In the genomic region with DNA sequence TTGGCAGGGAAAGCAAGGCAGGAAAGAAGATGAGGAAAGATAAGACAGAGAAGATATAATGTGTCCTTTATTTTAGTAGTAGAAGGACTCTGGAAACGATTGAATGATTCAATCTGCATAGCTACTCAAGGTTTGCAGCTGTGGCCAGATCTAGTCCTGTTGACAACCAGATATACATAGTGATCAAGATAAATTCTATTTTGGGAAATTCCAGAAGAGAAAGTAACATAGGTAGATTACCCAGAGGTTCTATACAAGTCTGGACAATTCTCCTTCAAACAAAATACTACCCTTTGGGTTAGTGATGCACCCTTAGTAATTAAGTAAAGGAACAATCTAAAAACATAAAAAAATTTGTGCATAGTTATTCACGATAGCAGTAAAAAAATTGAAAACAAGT, we compare ENCODE assay signal across 29 cellular contexts. TPM values are rescaled to one million over a fixed set of nuclear protein-coding genes. Genes with fewer than 3 reads are reported as not detected.
A peak's percentile ranks its signal among the peaks of the same experiment; 100 is the strongest.
DNase-seq lines count a peak whose midpoint lies in the region; ATAC-seq, FAIRE-seq and TF ChIP-seq lines count a peak whose summit lies in the region.
"Had no signal": no experiment of that assay in that cellular context is flagged by ENCODE, and none has a peak within 500 bp of the region (broad histone marks: within the 10 kb centered on the region; RNA-seq: fewer than 3 reads in every experiment).

No MANE protein-coding gene starts in this region.

- in situ Hi-C loops in mammary epithelial cell (cut with MboI; ENCODE audit: low sequenced_read_pairs in 2 of 2): no loop called here

- BruUV-seq in MCF 10A (replicated peaks; lab: Mats Ljungman, UMichigan) (no TSS peak), mammary epithelial cell (replicated peaks; lab: Mats Ljungman, UMichigan) (no TSS peak), Caco-2 (replicated peaks; lab: Mats Ljungman, UMichigan) (no TSS peak)

- WGBS in mammary epithelial cell (ENCODE audit: low coverage, missing lambda C conversion rate): 13% methylated on average over 2 of the region's 2 CpGs

- peaks cover 2% of the 10 kb centered on the region for H3K9me1 ChIP-seq in keratinocyte (ENCODE audit: control insufficient read depth, extremely low read depth, insufficient read depth, low read length)

- H2AFZ ChIP-seq in mammary epithelial cell (ENCODE audit: low read depth, low read length) (peak overlapping the region; percentile 10), keratinocyte (ENCODE audit: control insufficient read depth, low read length) (no peak overlapping the region)
- H2AFZ ChIP-seq: GM23248 had no signal

- peaks cover 9% of the 10 kb centered on the region for H3K9me3 Mint-ChIP-seq in MCF 10A (ENCODE audit: unreplicated experiment)
- no peaks in the 10 kb centered on the region for H3K9me3 Mint-ChIP-seq in Caco-2 (ENCODE audit: unreplicated experiment)
- H3K9me3 Mint-ChIP-seq: CD4-positive, alpha-beta T cell; CD8-positive, alpha-beta memory T cell had no signal

- no peak for ATAC-seq in GM21381 (IDR thresholded peaks at IDR 0.05; ENCODE audit: unreplicated experiment)

- dilution Hi-C loops in mammary epithelial cell (cut with HindIII; ENCODE audit: low sequenced_read_pairs): no loop called here
- dilution Hi-C loops in keratinocyte (cut with MboI; ENCODE audit: extremely low pct_ligation_motif_present, low sequenced_read_pairs): no loop called here

- peak overlapping the region; percentile 19 for H3K4me2 ChIP-seq in mammary epithelial cell (ENCODE audit: insufficient read depth, low read depth, low read length)
- H3K4me2 ChIP-seq in keratinocyte (ENCODE audit: control insufficient read depth, extremely low read depth, insufficient read depth, low read depth, low read length): peak overlapping the region; percentile 76
- H3K4me2 ChIP-seq: A549; BLaER1 treated with 17β-estradiol and CSF1 and Interleukin-3, amounts not matched to agents 10 nM and 100 nM had no signal

- H3K27ac ChIP-seq in breast epithelium (no peak overlapping the region), mammary epithelial cell (ENCODE audit: insufficient read depth, low read depth, low read length) (peak overlapping the region; percentile 80), epithelial cell of prostate (peak overlapping the region; percentile 56), keratinocyte (ENCODE audit: control insufficient read depth, insufficient read depth, low read length) (peak overlapping the region; percentile 96)
- H3K27ac ChIP-seq: A549; BLaER1 treated with 17β-estradiol and CSF1 and Interleukin-3, amounts not matched to agents 10 nM and 100 nM; GM23248 had no signal

- peak; percentile 36 for FAIRE-seq in keratinocyte (lab: Jason Lieb, UNC)
- FAIRE-seq: A549, GM12891, GM18507, H1 had no signal

- DNase-seq in MCF 10A (ENCODE audit: unreplicated experiment) (no peak), breast epithelium (ENCODE audit: low spot score in 2 of 2) (no peak), mammary epithelial cell (peak; percentile 91), epithelial cell of prostate (ENCODE audit: low read depth, low spot score) (no peak), keratinocyte (ENCODE audit: low read depth, low spot score) (peak; percentile 44), Caco-2 (no peak), MG63 (no peak)
- DNase-seq: 8988T; ACHN; AML-193; BE2C; Calu3; CD4-positive, alpha-beta T cell; CD8-positive, alpha-beta memory T cell; DMS53; DMS79 treated with DMSO at 0.1 percent for 48 hours; GF-D8; GM23248; H7; HCEC 1CT had no signal

- H3K4me3 ChIP-seq in breast epithelium: no peak overlapping the region
- H3K4me3 ChIP-seq in mammary epithelial cell (replicated peaks in 1 of 3; ENCODE audit: insufficient read depth in 1 of 3, low read depth in 2 of 3, low read length in 3 of 3): no peak overlapping the region
- peak overlapping the region in 2 of 3 experiments; percentile 1 to 14 for H3K4me3 ChIP-seq in keratinocyte (ENCODE audit: control insufficient read depth in 2 of 3, extremely low read depth in 1 of 3, insufficient read depth in 2 of 3, low read depth in 1 of 3, low read length in 3 of 3)
- no peak overlapping the region for H3K4me3 ChIP-seq in Caco-2 (ENCODE audit: low read depth, low read length)
- H3K4me3 ChIP-seq in MG63: no peak overlapping the region
- H3K4me3 ChIP-seq: A549; BLaER1 treated with 17β-estradiol and CSF1 and Interleukin-3, amounts not matched to agents 10 nM and 100 nM; GM23248 had no signal

- H4K20me1 ChIP-seq in mammary epithelial cell (ENCODE audit: insufficient read depth, low read length): no peaks in the 10 kb centered on the region
- H4K20me1 ChIP-seq in keratinocyte (ENCODE audit: control insufficient read depth, extremely low read depth, insufficient read depth, low read length): no peaks in the 10 kb centered on the region
- H4K20me1 ChIP-seq: BLaER1 treated with 17β-estradiol and CSF1 and Interleukin-3, amounts not matched to agents 10 nM and 100 nM had no signal

- H3K4me1 ChIP-seq in breast epithelium (no peaks in the 10 kb centered on the region), mammary epithelial cell (ENCODE audit: insufficient read depth, low read length) (peaks cover 34% of the 10 kb centered on the region), keratinocyte (ENCODE audit: control insufficient read depth, extremely low read depth, insufficient read depth, low read length) (peaks cover 30% of the 10 kb centered on the region), Caco-2 (peaks cover 4% of the 10 kb centered on the region; the same call in 1 of the 2 replicates)
- H3K4me1 ChIP-seq: A549, BE2C had no signal

- H3K36me3 ChIP-seq in breast epithelium: no peaks in the 10 kb centered on the region
- H3K36me3 ChIP-seq in mammary epithelial cell (ENCODE audit: insufficient read depth, low read length): no peaks in the 10 kb centered on the region
- H3K36me3 ChIP-seq in keratinocyte (ENCODE audit: control insufficient read depth in 2 of 2, extremely low read depth in 1 of 2, insufficient read depth in 2 of 2, low read length in 2 of 2): no peaks in the 10 kb centered on the region
- H3K36me3 ChIP-seq in Caco-2 (ENCODE audit: control insufficient read depth, insufficient read depth, low read length): no peaks in the 10 kb centered on the region
- H3K36me3 ChIP-seq in MG63: no peaks in the 10 kb centered on the region
- H3K36me3 ChIP-seq: BE2C; BLaER1 treated with 17β-estradiol and CSF1 and Interleukin-3, amounts not matched to agents 10 nM and 100 nM had no signal

- H3K9me3 ChIP-seq in breast epithelium (no peaks in the 10 kb centered on the region), mammary epithelial cell (replicated peaks; ENCODE audit: insufficient read depth, low read length) (peaks cover 2% of the 10 kb centered on the region), keratinocyte (ENCODE audit: control insufficient read depth, low read depth, low read length) (no peaks in the 10 kb centered on the region), Caco-2 (no peaks in the 10 kb centered on the region), MG63 (peaks cover 4% of the 10 kb centered on the region)
- H3K9me3 ChIP-seq: BE2C had no signal

- H3K4me3 Mint-ChIP-seq in MCF 10A (ENCODE audit: unreplicated experiment) (no peak overlapping the region), Caco-2 (ENCODE audit: unreplicated experiment) (no peak overlapping the region)
- H3K4me3 Mint-ChIP-seq: CD14-positive monocyte; CD4-positive, alpha-beta T cell; CD8-positive, alpha-beta memory T cell had no signal

- peaks cover 21% of the 10 kb centered on the region for H3K4me1 Mint-ChIP-seq in MCF 10A (ENCODE audit: insufficient read depth, unreplicated experiment)
- H3K4me1 Mint-ChIP-seq in Caco-2 (ENCODE audit: low read depth, unreplicated experiment): no peaks in the 10 kb centered on the region

- no peak for TF ChIP-seq POLR2A in breast epithelium (IDR thresholded peaks at IDR 0.05)

- H3K79me2 ChIP-seq in mammary epithelial cell (ENCODE audit: insufficient read depth, low read length) (no peaks in the 10 kb centered on the region), keratinocyte (ENCODE audit: control insufficient read depth, insufficient read depth, low read length) (no peaks in the 10 kb centered on the region)

- intact Hi-C loops in MCF 10A (cut with micrococcal nuclease) (no loop called here), breast epithelium (cut with DNase I; ENCODE audit: low total_unique reads) (no loop called here), mammary epithelial cell (cut with micrococcal nuclease) (loop anchor here (10.0 kb wide), 1 partner anchor 711 kb away; no protein-coding TSS in a partner anchor), Caco-2 (cut with micrococcal nuclease; ENCODE audit: unreplicated experiment) (no loop called here)

- H3K27me3 ChIP-seq in breast epithelium: no peaks in the 10 kb centered on the region
- no peaks in the 10 kb centered on the region for H3K27me3 ChIP-seq in mammary epithelial cell (ENCODE audit: insufficient read depth, low read length)
- no peaks in the 10 kb centered on the region for H3K27me3 ChIP-seq in keratinocyte (ENCODE audit: control insufficient read depth, extremely low read depth, insufficient read depth, low read length)
- H3K27me3 ChIP-seq in Caco-2 (replicated peaks; ENCODE audit: control insufficient read depth, insufficient read depth, low read length): no peaks in the 10 kb centered on the region
- peaks cover 23% of the 10 kb centered on the region for H3K27me3 ChIP-seq in MG63
- H3K27me3 ChIP-seq: BLaER1 treated with 17β-estradiol and CSF1 and Interleukin-3, amounts not matched to agents 10 nM and 100 nM had no signal

- peak overlapping the region; percentile 82 for H3K27ac Mint-ChIP-seq in MCF 10A (ENCODE audit: low read depth, unreplicated experiment)
- no peak overlapping the region for H3K27ac Mint-ChIP-seq in Caco-2 (ENCODE audit: unreplicated experiment)
- H3K27ac Mint-ChIP-seq: CD14-positive monocyte; CD4-positive, alpha-beta T cell; CD8-positive, alpha-beta memory T cell had no signal

- POLR2A ChIA-PET in MCF 10A (lab: Yijun Ruan, JAX) (interaction anchor here (1.5 to 2.6 kb wide), 5 partner anchors 9 to 608 kb away, joined by 4 to 21 read pairs (median 5); a partner anchor contains a TSS), Caco-2 (lab: Charles Lee) (no interaction called here)

- H3K36me3 Mint-ChIP-seq in MCF 10A (ENCODE audit: insufficient read depth, unreplicated experiment): no peaks in the 10 kb centered on the region
- H3K36me3 Mint-ChIP-seq in Caco-2 (ENCODE audit: insufficient read depth, unreplicated experiment): no peaks in the 10 kb centered on the region
- H3K36me3 Mint-ChIP-seq: CD14-positive monocyte; CD8-positive, alpha-beta memory T cell had no signal

- H3K9ac ChIP-seq in mammary epithelial cell (ENCODE audit: insufficient read depth, low read length) (peak overlapping the region; percentile 50), keratinocyte (ENCODE audit: control insufficient read depth, extremely low read depth, insufficient read depth, low read length) (peak overlapping the region; percentile 70)
- H3K9ac ChIP-seq: BLaER1 treated with 17β-estradiol and CSF1 and Interleukin-3, amounts not matched to agents 10 nM and 100 nM; GM23248 had no signal

- no peak for TF ChIP-seq CTCF in MCF 10A (IDR thresholded peaks at IDR 0.05; ENCODE audit: unreplicated experiment)
- TF ChIP-seq CTCF in breast epithelium (IDR thresholded peaks at IDR 0.05): no peak
- no peak for TF ChIP-seq CTCF in mammary epithelial cell (conservative IDR thresholded peaks at IDR 0.05 in 1 of 2, IDR thresholded peaks at IDR 0.05 in 1 of 2; ENCODE audit: extremely low read depth in 1 of 2, insufficient read depth in 1 of 2, low read depth in 1 of 2, low read length in 2 of 2)
- TF ChIP-seq CTCF in keratinocyte (optimal IDR thresholded peaks at IDR 0.05 in 1 of 3, IDR thresholded peaks at IDR 0.05 in 1 of 3, conservative IDR thresholded peaks at IDR 0.05 in 1 of 3; ENCODE audit: extremely low read depth in 1 of 3, insufficient read depth in 2 of 3, low read length in 3 of 3): no peak
- no peak for TF ChIP-seq CTCF in Caco-2 (IDR thresholded peaks at IDR 0.05; ENCODE audit: insufficient read depth in 1 of 2, low read depth in 1 of 2, low read length in 1 of 2, severe bottlenecking in 1 of 2, unreplicated experiment in 1 of 2)

- no peaks in the 10 kb centered on the region for H3K27me3 Mint-ChIP-seq in MCF 10A (ENCODE audit: insufficient read depth, unreplicated experiment)
- H3K27me3 Mint-ChIP-seq in Caco-2 (ENCODE audit: insufficient read depth, unreplicated experiment): no peaks in the 10 kb centered on the region

- CTCF ChIA-PET in MCF 10A (lab: Yijun Ruan, JAX): no interaction called here
- CTCF ChIA-PET in mammary epithelial cell (lab: Charles Lee; ENCODE audit: low non-redundant PET): no interaction called here
- CTCF ChIA-PET in Caco-2 (lab: Charles Lee): no interaction called here

RNA-seq across cellular contexts. Expression of a gene that starts 9.4 kb away (rescaled TPM):
- total RNA-seq in MCF 10A (2022): 2.9 and 7.9 TPM in 2 replicates
- 100 to 1,000 TPM; 125 to 194 (median 179) TPM for total RNA-seq in breast epithelium
- total RNA-seq in mammary epithelial cell: 100 to 1,000 TPM in 1 of 2 donors, not detected in 1; 316 TPM
- polyA plus RNA-seq in mammary epithelial cell: not detected
- not detected for polyA minus RNA-seq in mammary epithelial cell
- polyA plus RNA-seq in keratinocyte: 0.50 to 1.1 TPM (median 0.69 TPM) in 3 replicates
- polyA plus RNA-seq in keratinocyte (2011; ENCODE audit: low read depth): not detected
- 1.0 TPM in 1 of 2 replicates, not detected in the other for polyA plus RNA-seq in keratinocyte (2011; cell fraction: cytosol; rRNA removed)
- 2.6 and 4.9 TPM in 2 replicates for polyA plus RNA-seq in keratinocyte (2011; cell fraction: nucleus; rRNA removed)
- polyA plus RNA-seq in keratinocyte (2012; ENCODE audit: low replicate concordance): 1.4 TPM in 1 of 2 replicates, not detected in the other
- polyA minus RNA-seq in keratinocyte: 6.6 to 30.7 TPM (median 9.9 TPM) in 3 replicates
- 152 TPM for polyA minus RNA-seq in keratinocyte (2011; cell fraction: cytosol; rRNA and poly(A)+ RNA removed)
- 86.3 and 410 TPM in 2 replicates for polyA minus RNA-seq in keratinocyte (2011; cell fraction: nucleus; rRNA and poly(A)+ RNA removed)
- total RNA-seq in Caco-2 (2022): 17.1 and 19.0 TPM in 2 replicates
- 149 and 154 TPM in 2 replicates for total RNA-seq in MG63 (2014; rRNA removed; shearing (Covaris generic); ENCODE audit: low replicate concordance)
- polyA plus RNA-seq: GM23248 had no signal

RNA-seq across cellular contexts. Expression of a gene that starts 13.9 kb away (rescaled TPM):
- total RNA-seq in MCF 10A (2022) (0.93 and 1.0 TPM in 2 replicates), breast epithelium (1 to 10 TPM; 1.5 to 4.6 (median 3.3) TPM), mammary epithelial cell (1 to 10 TPM in 1 of 2 donors, under 1 TPM in 1; 0.68 to 3.0 TPM), Caco-2 (2022) (not detected in 2 replicates)
- polyA plus RNA-seq in mammary epithelial cell (1.3 TPM), keratinocyte (2.5 to 3.4 TPM (median 2.9 TPM) in 3 replicates)
- polyA minus RNA-seq in mammary epithelial cell (5.7 TPM), keratinocyte (0.59 to 2.9 TPM (median 0.74 TPM) in 3 replicates)
- 0.17 TPM for polyA plus RNA-seq in keratinocyte (2011; ENCODE audit: low read depth)
- 2.5 and 3.2 TPM in 2 replicates for polyA plus RNA-seq in keratinocyte (2011; cell fraction: cytosol; rRNA removed)
- polyA plus RNA-seq in keratinocyte (2011; cell fraction: nucleus; rRNA removed): 3.0 and 3.3 TPM in 2 replicates
- 0.75 and 4.5 TPM in 2 replicates for polyA plus RNA-seq in keratinocyte (2012; ENCODE audit: low replicate concordance)
- polyA minus RNA-seq in keratinocyte (2011; cell fraction: cytosol; rRNA and poly(A)+ RNA removed): 1.5 TPM
- polyA minus RNA-seq in keratinocyte (2011; cell fraction: nucleus; rRNA and poly(A)+ RNA removed): 1.8 and 3.2 TPM in 2 replicates
- 4.3 and 6.0 TPM in 2 replicates for total RNA-seq in MG63 (2014; rRNA removed; shearing (Covaris generic); ENCODE audit: low replicate concordance)
- total RNA-seq: CD4-positive, alpha-beta T cell; Daoy had no signal

RNA-seq across cellular contexts. Expression of a gene that starts 17.7 kb away (rescaled TPM):
- total RNA-seq in MCF 10A (2022) (18.0 and 20.4 TPM in 2 replicates), breast epithelium (10 to 100 TPM; 16.0 to 29.0 (median 18.7) TPM), mammary epithelial cell (10 to 100 TPM; 13.0 to 18.3 TPM), Caco-2 (2022) (9.8 and 10.6 TPM in 2 replicates)
- polyA plus RNA-seq in mammary epithelial cell (7.7 TPM), keratinocyte (10.0 to 16.9 TPM (median 11.2 TPM) in 3 replicates)
- polyA minus RNA-seq in mammary epithelial cell (2.7 TPM), keratinocyte (2.0 to 15.9 TPM (median 6.7 TPM) in 3 replicates)
- polyA plus RNA-seq in keratinocyte (2011; ENCODE audit: low read depth): 38.1 TPM
- 5.7 and 14.9 TPM in 2 replicates for polyA plus RNA-seq in keratinocyte (2011; cell fraction: cytosol; rRNA removed)
- polyA plus RNA-seq in keratinocyte (2011; cell fraction: nucleus; rRNA removed): 16.0 and 19.2 TPM in 2 replicates
- polyA plus RNA-seq in keratinocyte (2012; ENCODE audit: low replicate concordance): 7.6 and 10.9 TPM in 2 replicates
- polyA minus RNA-seq in keratinocyte (2011; cell fraction: cytosol; rRNA and poly(A)+ RNA removed): 6.7 TPM
- 8.7 and 11.4 TPM in 2 replicates for polyA minus RNA-seq in keratinocyte (2011; cell fraction: nucleus; rRNA and poly(A)+ RNA removed)
- total RNA-seq in MG63 (2014; rRNA removed; shearing (Covaris generic); ENCODE audit: low replicate concordance): 22.9 and 33.0 TPM in 2 replicates

RNA-seq across cellular contexts. Expression of a gene that starts 57.2 kb away (rescaled TPM):
- total RNA-seq in MCF 10A (2022) (not detected in 2 replicates), breast epithelium (under 1 TPM in 1 of 3 donors, not detected in 2; 0.15 TPM), mammary epithelial cell (under 1 TPM in 1 of 2 donors, not detected in 1; 0.17 TPM), Caco-2 (2022) (not detected in 2 replicates)
- polyA plus RNA-seq in mammary epithelial cell (not detected), keratinocyte (not detected in 3 replicates)
- polyA minus RNA-seq in mammary epithelial cell (not detected), keratinocyte (not detected in 3 replicates)
- not detected for polyA plus RNA-seq in keratinocyte (2011; ENCODE audit: low read depth)
- polyA plus RNA-seq in keratinocyte (2011; cell fraction: cytosol; rRNA removed): not detected in 2 replicates
- not detected in 2 replicates for polyA plus RNA-seq in keratinocyte (2011; cell fraction: nucleus; rRNA removed)
- not detected in 2 replicates for polyA plus RNA-seq in keratinocyte (2012; ENCODE audit: low replicate concordance)
- not detected for polyA minus RNA-seq in keratinocyte (2011; cell fraction: cytosol; rRNA and poly(A)+ RNA removed)
- not detected in 2 replicates for polyA minus RNA-seq in keratinocyte (2011; cell fraction: nucleus; rRNA and poly(A)+ RNA removed)
- total RNA-seq in MG63 (2014; rRNA removed; shearing (Covaris generic); ENCODE audit: low replicate concordance): not detected in 2 replicates
- total RNA-seq: Calu3; CD4-positive, alpha-beta T cell; Daoy; G401; GM23248; H1; H7 had no signal
- polyA plus RNA-seq: A549; CD14-positive monocyte; CD8-positive, alpha-beta memory T cell; GM23248 had no signal

RNA-seq across cellular contexts. Expression of a gene that starts 57.2 kb away (rescaled TPM):
- not detected in 2 replicates for total RNA-seq in MCF 10A (2022)
- total RNA-seq in breast epithelium: 1 to 10 TPM; 1.0 to 6.4 (median 4.9) TPM
- total RNA-seq in mammary epithelial cell: 1 to 10 TPM in 1 of 2 donors, not detected in 1; 2.3 TPM
- 0.40 TPM for polyA plus RNA-seq in mammary epithelial cell
- polyA minus RNA-seq in mammary epithelial cell: not detected
- polyA plus RNA-seq in keratinocyte: 0.17 to 0.43 TPM (median 0.36 TPM) in 3 replicates
- not detected for polyA plus RNA-seq in keratinocyte (2011; ENCODE audit: low read depth)
- 0.19 and 0.27 TPM in 2 replicates for polyA plus RNA-seq in keratinocyte (2011; cell fraction: cytosol; rRNA removed)
- 0.28 and 0.43 TPM in 2 replicates for polyA plus RNA-seq in keratinocyte (2011; cell fraction: nucleus; rRNA removed)
- 0.16 and 0.49 TPM in 2 replicates for polyA plus RNA-seq in keratinocyte (2012; ENCODE audit: low replicate concordance)
- polyA minus RNA-seq in keratinocyte: 0.03 TPM in 1 of 3 replicates, not detected in the others
- polyA minus RNA-seq in keratinocyte (2011; cell fraction: cytosol; rRNA and poly(A)+ RNA removed): not detected
- 1.3 TPM in 1 of 2 replicates, not detected in the other for polyA minus RNA-seq in keratinocyte (2011; cell fraction: nucleus; rRNA and poly(A)+ RNA removed)
- total RNA-seq in Caco-2 (2022): not detected in 2 replicates
- total RNA-seq in MG63 (2014; rRNA removed; shearing (Covaris generic); ENCODE audit: low replicate concordance): 3.9 and 12.2 TPM in 2 replicates
- total RNA-seq: Calu3, G401 had no signal
- polyA plus RNA-seq: A549 had no signal

Comparison
In these comparisons a context has a peak if more than half of its experiments do, and no peak if none do; other contexts are left out.
1. DNase-seq: peak in mammary epithelial cell (single experiment) and keratinocyte (single experiment); none in MCF 10A (single experiment), breast epithelium (0 of 2), epithelial cell of prostate (single experiment), Caco-2 (0 of 2) and MG63 (single experiment).
2. H3K27ac ChIP-seq: peak in mammary epithelial cell (single experiment), epithelial cell of prostate (single experiment) and keratinocyte (single experiment); none in breast epithelium (0 of 2).
3. H3K4me3 ChIP-seq: peak in keratinocyte (2 of 3); none in breast epithelium (0 of 3), mammary epithelial cell (0 of 3), Caco-2 (single experiment) and MG63 (single experiment).